ENCODE assay signal across 19 cellular contexts in the genomic region with DNA sequence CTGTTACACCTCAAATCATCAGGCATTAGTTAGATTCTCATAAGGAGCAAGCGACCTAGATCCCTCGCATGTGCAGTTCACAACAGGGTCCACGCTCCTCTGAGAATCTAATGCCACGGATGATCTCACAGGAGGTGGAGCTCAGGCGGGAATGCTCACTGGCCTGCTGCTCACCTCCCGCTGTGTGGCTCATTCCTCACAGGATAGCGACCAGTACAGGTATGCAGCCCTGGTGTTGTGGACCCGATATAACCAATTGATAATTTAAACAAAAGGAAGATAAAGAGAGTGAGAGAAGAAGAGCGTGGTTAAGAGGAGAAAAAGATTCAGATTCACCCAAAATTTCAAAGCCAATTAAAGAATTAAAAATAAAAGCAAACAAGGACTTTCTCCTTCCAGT. TPM values are rescaled to one million over a fixed set of nuclear protein-coding genes. Genes with fewer than 3 reads are reported as not detected.
DNase-seq lines count a peak whose midpoint lies in the region; ATAC-seq and TF ChIP-seq lines count a peak whose summit lies in the region.
"Had no signal": no experiment of that assay in that cellular context is flagged by ENCODE, and none has a peak within 500 bp of the region (broad histone marks: within the 10 kb centered on the region; RNA-seq: fewer than 3 reads in every experiment).

No MANE protein-coding gene starts in this region.

- CTCF ChIA-PET in CD4-positive, alpha-beta memory T cell (lab: Charles Lee; ENCODE audit: partially characterized antibody): no interaction called here
- CTCF ChIA-PET in naive thymus-derived CD4-positive, alpha-beta T cell (lab: Charles Lee): no interaction called here

- no peak for DNase-seq in CD4-positive, alpha-beta memory T cell
- DNase-seq in chondrocyte (ENCODE audit: low spot score): no peak
- no peak for DNase-seq in naive thymus-derived CD4-positive, alpha-beta T cell
- no peak for DNase-seq in NCI-H146 treated with DMSO at 0.1 percent for 48 hours (lab: John Stamatoyannopoulos, UW; ENCODE audit: unreplicated experiment)
- no peak for DNase-seq in DMS 273 treated with DMSO at 0.1 percent for 48 hours (lab: John Stamatoyannopoulos, UW)
- DNase-seq in GM10266 (ENCODE audit: extremely low spot score): no peak
- DNase-seq: ACHN; CD8-positive, alpha-beta memory T cell; HCEC 1CT; Karpas-422; MM.1S; NCI-H1105; NCI-H187 treated with DMSO at 0.1 percent for 48 hours; NCI-H446 treated with DMSO at 0.1 percent for 48 hours; NCI-H748 treated with DMSO at 0.1 percent for 48 hours; PC-9 had no signal

- H3K4me3 Mint-ChIP-seq in CD4-positive, alpha-beta memory T cell: peak overlapping the region in 6 of 8 donors; percentile 3 to 68 (median 32)
- H3K4me3 Mint-ChIP-seq in chondrocyte (ENCODE audit: unreplicated experiment): no peak overlapping the region
- H3K4me3 Mint-ChIP-seq in naive thymus-derived CD4-positive, alpha-beta T cell: peak overlapping the region in 6 of 10 donors; percentile 11 to 67 (median 54)

- H3K27me3 Mint-ChIP-seq in CD4-positive, alpha-beta memory T cell: no peaks in the 10 kb centered on the region
- H3K27me3 Mint-ChIP-seq in chondrocyte (ENCODE audit: low read depth): no peaks in the 10 kb centered on the region
- H3K27me3 Mint-ChIP-seq in naive thymus-derived CD4-positive, alpha-beta T cell: no peaks in the 10 kb centered on the region
- H3K27me3 Mint-ChIP-seq: CD8-positive, alpha-beta memory T cell had no signal

- H3K4me1 Mint-ChIP-seq in CD4-positive, alpha-beta memory T cell: peaks cover 57 to 88% (median 77%) of the 10 kb centered on the region in 4 donors
- H3K4me1 Mint-ChIP-seq in chondrocyte (ENCODE audit: low read depth): peaks cover 74% of the 10 kb centered on the region
- peaks cover 44 to 97% (median 78%) of the 10 kb centered on the region in 7 donors for H3K4me1 Mint-ChIP-seq in naive thymus-derived CD4-positive, alpha-beta T cell

- H3K4me1 ChIP-seq in CD4-positive, alpha-beta memory T cell (ENCODE audit: insufficient read depth, low read length): peaks cover 92% of the 10 kb centered on the region
- H3K4me1 ChIP-seq in HUES6 (ENCODE audit: control insufficient read depth, insufficient read depth, low read length): peaks cover 35% of the 10 kb centered on the region
- peaks cover 10 to 14% of the 10 kb centered on the region in 2 donors for H3K4me1 ChIP-seq in naive thymus-derived CD4-positive, alpha-beta T cell (ENCODE audit: control insufficient read depth in 2 of 2, insufficient read depth in 2 of 2, low read length in 2 of 2)

- peaks cover 0 to 5% of the 10 kb centered on the region in 2 donors for H3K36me3 Mint-ChIP-seq in CD4-positive, alpha-beta memory T cell
- no peaks in the 10 kb centered on the region for H3K36me3 Mint-ChIP-seq in chondrocyte (ENCODE audit: low read depth)
- H3K36me3 Mint-ChIP-seq in naive thymus-derived CD4-positive, alpha-beta T cell: peaks cover 0 to 11% (median 5%) of the 10 kb centered on the region in 5 donors

- H3K9me3 ChIP-seq in CD4-positive, alpha-beta memory T cell (ENCODE audit: control insufficient read depth in 1 of 2, low read length in 2 of 2): no peaks in the 10 kb centered on the region
- no peaks in the 10 kb centered on the region for H3K9me3 ChIP-seq in HUES6 (ENCODE audit: control insufficient read depth, insufficient read depth, low read depth, low read length)
- H3K9me3 ChIP-seq in naive thymus-derived CD4-positive, alpha-beta T cell (ENCODE audit: control insufficient read depth in 2 of 3, low read length in 3 of 3): no peaks in the 10 kb centered on the region

- H3K27ac ChIP-seq in CD4-positive, alpha-beta memory T cell (ENCODE audit: low read depth, low read length): no peak overlapping the region
- H3K27ac ChIP-seq in HUES6 (ENCODE audit: low read depth, low read length): peak overlapping the region; percentile 15; the same call in 1 of the 2 replicates
- no peak overlapping the region for H3K27ac ChIP-seq in naive thymus-derived CD4-positive, alpha-beta T cell (ENCODE audit: low read depth, low read length)
- H3K27ac ChIP-seq: HL-60, PC-9 had no signal

- POLR2A ChIA-PET in CD4-positive, alpha-beta memory T cell (lab: Charles Lee; ENCODE audit: partially characterized antibody): no interaction called here
- POLR2A ChIA-PET in naive thymus-derived CD4-positive, alpha-beta T cell (lab: Charles Lee): no interaction called here

- intact Hi-C loops in CD4-positive, alpha-beta memory T cell (cut with micrococcal nuclease): loop anchor here (2.0 kb wide), 1 partner anchor 17 kb away; no protein-coding TSS in a partner anchor
- intact Hi-C loops in naive thymus-derived CD4-positive, alpha-beta T cell (cut with micrococcal nuclease): loop anchor here in 1 of 2 donors (2.0 to 5.0 kb wide), 2 partner anchors 13 to 33 kb away; no protein-coding TSS in a partner anchor

- H3K9me3 Mint-ChIP-seq in CD4-positive, alpha-beta memory T cell: no peaks in the 10 kb centered on the region
- H3K9me3 Mint-ChIP-seq in chondrocyte (ENCODE audit: low read depth): no peaks in the 10 kb centered on the region
- peaks cover 0 to 2% (median 0%) of the 10 kb centered on the region in 11 donors for H3K9me3 Mint-ChIP-seq in naive thymus-derived CD4-positive, alpha-beta T cell
- H3K9me3 Mint-ChIP-seq: CD8-positive, alpha-beta memory T cell had no signal

- H3K9ac ChIP-seq in HUES6 (ENCODE audit: low read length): no peak overlapping the region

- TF ChIP-seq CTCF in chondrocyte (IDR thresholded peaks at IDR 0.05) (no peak), GM10266 (IDR thresholded peaks at IDR 0.05; ENCODE audit: control insufficient read depth, insufficient read depth, low read depth, missing control alignments) (no peak)

- no peak overlapping the region for H3K4me3 ChIP-seq in CD4-positive, alpha-beta memory T cell (ENCODE audit: low read length in 2 of 2)
- no peak overlapping the region for H3K4me3 ChIP-seq in HUES6 (ENCODE audit: low read depth, low read length)
- H3K4me3 ChIP-seq in naive thymus-derived CD4-positive, alpha-beta T cell (ENCODE audit: low read length): no peak overlapping the region
- H3K4me3 ChIP-seq: PC-9 had no signal

- H3K27me3 ChIP-seq in CD4-positive, alpha-beta memory T cell (ENCODE audit: insufficient read depth, low read length): no peaks in the 10 kb centered on the region
- H3K27me3 ChIP-seq in HUES6 (ENCODE audit: control insufficient read depth, insufficient read depth, low read length): no peaks in the 10 kb centered on the region
- H3K27me3 ChIP-seq in naive thymus-derived CD4-positive, alpha-beta T cell (ENCODE audit: control insufficient read depth in 2 of 2, insufficient read depth in 2 of 2, low read length in 2 of 2): no peaks in the 10 kb centered on the region

- no peaks in the 10 kb centered on the region for H3K36me3 ChIP-seq in CD4-positive, alpha-beta memory T cell (ENCODE audit: insufficient read depth, low read length)
- no peaks in the 10 kb centered on the region for H3K36me3 ChIP-seq in HUES6 (ENCODE audit: control insufficient read depth, insufficient read depth, low read length)
- H3K36me3 ChIP-seq in naive thymus-derived CD4-positive, alpha-beta T cell (ENCODE audit: control insufficient read depth in 2 of 3, insufficient read depth in 3 of 3, low read length in 3 of 3): no peaks in the 10 kb centered on the region

- H3K27ac Mint-ChIP-seq in CD4-positive, alpha-beta memory T cell: peak overlapping the region in 3 of 7 donors; percentile 33 to 82 (median 43)
- H3K27ac Mint-ChIP-seq in chondrocyte (ENCODE audit: unreplicated experiment): peak overlapping the region; percentile 70
- H3K27ac Mint-ChIP-seq in naive thymus-derived CD4-positive, alpha-beta T cell: peak overlapping the region in 5 of 9 donors; percentile 25 to 63 (median 44)

- no peak for ATAC-seq in naive thymus-derived CD4-positive, alpha-beta T cell
- ATAC-seq in HG02870 (IDR thresholded peaks at IDR 0.05; ENCODE audit: unreplicated experiment): no peak

RNA-seq across cellular contexts. Expression of a gene that starts 20.8 kb away (rescaled TPM):
- total RNA-seq in CD4-positive, alpha-beta memory T cell: 100 to 1,000 TPM; 138 to 152 TPM
- 10 to 100 TPM; 19.2 to 53.6 TPM for polyA plus RNA-seq in CD4-positive, alpha-beta memory T cell
- total RNA-seq in chondrocyte: 57.2 to 66.0 TPM (median 64.1 TPM) in 3 replicates
- total RNA-seq in naive thymus-derived CD4-positive, alpha-beta T cell: 100 to 1,000 TPM in 4 of 5 experiments, 10 to 100 TPM in 1; 96.9 to 191 (median 141) TPM
- 10 to 100 TPM; 40.0 to 63.8 TPM for polyA plus RNA-seq in naive thymus-derived CD4-positive, alpha-beta T cell
